Comparison of ENCODE assay signal across 2 cellular contexts in the genomic region with DNA sequence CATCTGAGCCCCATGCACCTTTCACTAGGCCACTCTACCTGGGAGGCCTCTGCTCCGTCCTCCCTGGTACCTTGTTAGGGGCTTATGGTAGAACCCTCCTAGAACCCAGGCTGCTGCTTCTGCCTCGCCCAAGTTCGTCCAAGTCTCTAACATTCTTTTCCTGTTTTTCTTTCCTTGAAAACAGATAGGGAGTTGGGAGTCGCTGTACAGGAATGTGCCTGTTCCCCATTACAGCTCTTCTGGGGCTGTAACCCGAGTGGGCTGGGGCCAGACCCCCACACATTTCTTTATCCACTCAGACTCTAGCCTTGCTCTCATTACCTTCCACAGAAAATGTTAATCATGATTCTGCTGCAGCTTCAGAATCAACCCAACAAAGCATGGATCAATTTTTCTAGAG.
TF ChIP-seq lines count a peak whose summit lies in the region.

No MANE protein-coding gene starts in this region.

TF ChIP-seq in HCT116, 20 proteins besides CTCF, POLR2A, EP300 and RAD21:
- no peak for TF ChIP-seq JUND (IDR thresholded peaks at IDR 0.05)

TF ChIP-seq in SK-N-SH treated with all-trans-retinoic acid at 6 μM for 48 hours, 23 proteins besides CTCF, POLR2A, EP300 and RAD21:
- TF ChIP-seq ZFP30 (CRISPR knock-in tag; IDR thresholded peaks at IDR 0.05) (no peak), SNAI2 (CRISPR knock-in tag; IDR thresholded peaks at IDR 0.05) (no peak), ESRRG (CRISPR knock-in tag; IDR thresholded peaks at IDR 0.05) (no peak), RARB (CRISPR knock-in tag; IDR thresholded peaks at IDR 0.05) (no peak), ZNF70 (CRISPR knock-in tag; IDR thresholded peaks at IDR 0.05) (no peak), CSDC2 (CRISPR knock-in tag; IDR thresholded peaks at IDR 0.05) (no peak), ARNTL (CRISPR knock-in tag; IDR thresholded peaks at IDR 0.05; ENCODE audit: borderline replicate concordance, low read depth) (no peak), PATZ1 (CRISPR knock-in tag; IDR thresholded peaks at IDR 0.05; ENCODE audit: borderline replicate concordance) (no peak), GLIS3 (CRISPR knock-in tag; IDR thresholded peaks at IDR 0.05) (no peak), TCF4 (CRISPR knock-in tag; IDR thresholded peaks at IDR 0.05; ENCODE audit: borderline replicate concordance) (no peak)
- TF ChIP-seq, protein P1, sequence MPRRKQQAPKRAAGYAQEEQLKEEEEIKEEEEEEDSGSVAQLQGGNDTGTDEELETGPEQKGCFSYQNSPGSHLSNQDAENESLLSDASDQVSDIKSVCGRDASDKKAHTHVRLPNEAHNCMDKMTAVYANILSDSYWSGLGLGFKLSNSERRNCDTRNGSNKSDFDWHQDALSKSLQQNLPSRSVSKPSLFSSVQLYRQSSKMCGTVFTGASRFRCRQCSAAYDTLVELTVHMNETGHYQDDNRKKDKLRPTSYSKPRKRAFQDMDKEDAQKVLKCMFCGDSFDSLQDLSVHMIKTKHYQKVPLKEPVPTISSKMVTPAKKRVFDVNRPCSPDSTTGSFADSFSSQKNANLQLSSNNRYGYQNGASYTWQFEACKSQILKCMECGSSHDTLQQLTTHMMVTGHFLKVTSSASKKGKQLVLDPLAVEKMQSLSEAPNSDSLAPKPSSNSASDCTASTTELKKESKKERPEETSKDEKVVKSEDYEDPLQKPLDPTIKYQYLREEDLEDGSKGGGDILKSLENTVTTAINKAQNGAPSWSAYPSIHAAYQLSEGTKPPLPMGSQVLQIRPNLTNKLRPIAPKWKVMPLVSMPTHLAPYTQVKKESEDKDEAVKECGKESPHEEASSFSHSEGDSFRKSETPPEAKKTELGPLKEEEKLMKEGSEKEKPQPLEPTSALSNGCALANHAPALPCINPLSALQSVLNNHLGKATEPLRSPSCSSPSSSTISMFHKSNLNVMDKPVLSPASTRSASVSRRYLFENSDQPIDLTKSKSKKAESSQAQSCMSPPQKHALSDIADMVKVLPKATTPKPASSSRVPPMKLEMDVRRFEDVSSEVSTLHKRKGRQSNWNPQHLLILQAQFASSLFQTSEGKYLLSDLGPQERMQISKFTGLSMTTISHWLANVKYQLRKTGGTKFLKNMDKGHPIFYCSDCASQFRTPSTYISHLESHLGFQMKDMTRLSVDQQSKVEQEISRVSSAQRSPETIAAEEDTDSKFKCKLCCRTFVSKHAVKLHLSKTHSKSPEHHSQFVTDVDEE (CRISPR knock-in tag; IDR thresholded peaks at IDR 0.05) = no peak
TF ChIP-seq in SK-N-SH treated with all-trans-retinoic acid at 6 μM for 48 hours: peak in this region for 0.
